36 cellular contexts compared by ENCODE assay signal in genomic region chr13:37139356-37139755, GRCh38. TPM values are rescaled to one million over a fixed set of nuclear protein-coding genes. Genes with fewer than 3 reads are reported as not detected.
"Had no signal": no experiment of that assay in that cellular context is flagged by ENCODE, and none has a peak within 500 bp of the region (broad histone marks: within the 10 kb centered on the region; RNA-seq: fewer than 3 reads in every experiment).

No MANE protein-coding gene starts in this region.

- H3K27me3 Mint-ChIP-seq: stimulated activated naive CD8-positive, alpha-beta T cell treated with anti-CD3 and anti-CD28 coated beads, Interleukin-15, Interleukin-2, amounts not matched to agents 100 ng/mL and 50 ng/mL, for 24 hours had no signal

- H3K9me3 Mint-ChIP-seq: activated T-cell treated with anti-CD3 and anti-CD28 coated beads, Interleukin-2, amount 50 U/mL, for 4 hours; activated T-helper 17 cell treated with anti-CD3 and anti-CD28 coated beads, Interleukin-2, amount 50 U/mL, for 72 hours; stimulated activated effector memory CD8-positive, alpha-beta T cell treated with anti-CD3 and anti-CD28 coated beads, Interleukin-12 subunit alpha, Interleukin-12 subunit beta, amount 100 ng/mL, for 72 hours; stimulated activated naive CD8-positive, alpha-beta T cell treated with anti-CD3 and anti-CD28 coated beads, Interleukin-15, Interleukin-2, amounts not matched to agents 100 ng/mL and 50 ng/mL, for 24 hours had no signal

- H3K27me3 ChIP-seq: neutrophil, pancreas, sigmoid colon, tibial artery, upper lobe of right lung had no signal

- H3K9me3 ChIP-seq: neutrophil, pancreas, prostate gland, sigmoid colon, tibial artery, upper lobe of right lung had no signal

- H3K4me3 ChIP-seq: pancreas, prostate gland, sigmoid colon, tibial artery, upper lobe of right lung had no signal

- ATAC-seq: activated CD4-positive, CD25-positive, alpha-beta regulatory T cell treated with anti-CD3 and anti-CD28 coated beads, Interleukin-2, amount 50 U/mL, for 24 hours; activated T-cell treated with anti-CD3 and anti-CD28 coated beads, Interleukin-2, amount 50 U/mL, for 4 hours; activated T-helper 17 cell treated with anti-CD3 and anti-CD28 coated beads, Interleukin-2, amount 50 U/mL, for 72 hours; left cardiac atrium; left ventricle myocardium superior; pancreas; stimulated activated effector memory CD8-positive, alpha-beta T cell treated with anti-CD3 and anti-CD28 coated beads, Interleukin-12 subunit alpha, Interleukin-12 subunit beta, amount 100 ng/mL, for 72 hours; T-helper 17 cell; upper lobe of right lung had no signal

- H3K27ac ChIP-seq: neutrophil, pancreas, prostate gland, sigmoid colon, tibial artery, upper lobe of right lung, WERI-Rb-1 had no signal

- DNase-seq: activated CD4-positive, alpha-beta T cell treated with anti-CD3 and anti-CD28 coated beads for 48 hours; activated CD4-positive, alpha-beta T cell treated with anti-CD3 and anti-CD28 coated beads, Interleukin-2, amount 50 U/mL, for 48 hours; activated CD8-positive, alpha-beta memory T cell treated with anti-CD3 and anti-CD28 coated beads, Interleukin-2, amount 50 U/mL, for 48 hours; activated gamma-delta T cell treated with Interleukin-2 at 50 U/mL for 16 hours; activated naive CD4-positive, alpha-beta T cell treated with anti-CD3 and anti-CD28 coated beads, Interleukin-2, amount 50 U/mL, for 16 hours; activated T-cell treated with anti-CD3 and anti-CD28 coated beads, Interleukin-2, amount 50 U/mL, for 4 hours; amniotic stem cell; caudate nucleus; head of caudate nucleus; hippocampal formation; left cardiac atrium; left ventricle myocardium superior; nephron progenitor cell; pancreas; retina; sigmoid colon; small intestine; stimulated activated CD4-positive, alpha-beta T cell treated with anti-CD3 and anti-CD28 coated beads, Interleukin-4, amount 100 ng/mL, for 24 hours; T-helper 17 cell; T1000; tibial artery; upper lobe of right lung; WERI-Rb-1 had no signal

- H3K36me3 ChIP-seq: pancreas, prostate gland, sigmoid colon, tibial artery, upper lobe of right lung, WERI-Rb-1 had no signal

- H3K36me3 Mint-ChIP-seq: stimulated activated effector memory CD8-positive, alpha-beta T cell treated with anti-CD3 and anti-CD28 coated beads, Interleukin-12 subunit alpha, Interleukin-12 subunit beta, amount 100 ng/mL, for 72 hours had no signal

- H3K4me3 Mint-ChIP-seq: activated T-cell treated with anti-CD3 and anti-CD28 coated beads, Interleukin-2, amount 50 U/mL, for 4 hours; activated T-helper 17 cell treated with anti-CD3 and anti-CD28 coated beads, Interleukin-2, amount 50 U/mL, for 72 hours; nephron progenitor cell; stimulated activated effector memory CD8-positive, alpha-beta T cell treated with anti-CD3 and anti-CD28 coated beads, Interleukin-12 subunit alpha, Interleukin-12 subunit beta, amount 100 ng/mL, for 72 hours; stimulated activated naive CD8-positive, alpha-beta T cell treated with anti-CD3 and anti-CD28 coated beads, Interleukin-15, Interleukin-2, amounts not matched to agents 100 ng/mL and 50 ng/mL, for 24 hours; T-helper 17 cell had no signal

- H3K4me1 Mint-ChIP-seq: activated T-helper 17 cell treated with anti-CD3 and anti-CD28 coated beads, Interleukin-2, amount 50 U/mL, for 72 hours; stimulated activated effector memory CD8-positive, alpha-beta T cell treated with anti-CD3 and anti-CD28 coated beads, Interleukin-12 subunit alpha, Interleukin-12 subunit beta, amount 100 ng/mL, for 72 hours; T-helper 17 cell had no signal

- H3K4me1 ChIP-seq: pancreas, prostate gland, upper lobe of right lung had no signal

- H3K27ac Mint-ChIP-seq: activated T-helper 17 cell treated with anti-CD3 and anti-CD28 coated beads, Interleukin-2, amount 50 U/mL, for 72 hours; nephron progenitor cell; stimulated activated effector memory CD8-positive, alpha-beta T cell treated with anti-CD3 and anti-CD28 coated beads, Interleukin-12 subunit alpha, Interleukin-12 subunit beta, amount 100 ng/mL, for 72 hours; stimulated activated naive CD8-positive, alpha-beta T cell treated with anti-CD3 and anti-CD28 coated beads, Interleukin-15, Interleukin-2, amounts not matched to agents 100 ng/mL and 50 ng/mL, for 24 hours; T-helper 17 cell had no signal

RNA-seq across cellular contexts. Expression of gene CSNK1A1L, which starts 33.9 kb away (rescaled TPM):
- total RNA-seq: activated T-cell treated with anti-CD3 and anti-CD28 coated beads, Interleukin-2, amount 50 U/mL, for 4 hours; activated T-helper 17 cell treated with anti-CD3 and anti-CD28 coated beads, Interleukin-2, amount 50 U/mL, for 72 hours; chondrocyte; endothelial cell of umbilical vein; fibroblast of villous mesenchyme; left cardiac atrium; left ventricle myocardium superior; lung microvascular endothelial cell; mucosa of gallbladder; pancreas; sigmoid colon; T-helper 17 cell; upper lobe of right lung had no signal
- polyA plus RNA-seq: endothelial cell of umbilical vein, esophagus, keratinocyte, pancreas, sigmoid colon, small intestine had no signal
